ENCODE assay signal across 9 cellular contexts in genomic region chr19:4977299-4978174, GRCh38. TPM values are rescaled to one million over a fixed set of nuclear protein-coding genes. Genes with fewer than 3 reads are reported as not detected.
DNase-seq lines count a peak whose midpoint lies in the region; ATAC-seq and TF ChIP-seq lines count a peak whose summit lies in the region.
"Had no signal": no experiment of that assay in that cellular context is flagged by ENCODE, and none has a peak within 500 bp of the region (broad histone marks: within the 10 kb centered on the region; RNA-seq: fewer than 3 reads in every experiment).

No MANE protein-coding gene starts in this region.

- no peak for ATAC-seq in GM19023 (IDR thresholded peaks at IDR 0.05; ENCODE audit: unreplicated experiment)
- ATAC-seq in T-cell (replicated peaks in 1 of 4) = no peak

- H3K27me3 ChIP-seq in Peyer's patch (no peaks in the 10 kb centered on the region), prostate gland (replicated peaks; ENCODE audit: insufficient read depth) (no peaks in the 10 kb centered on the region)

- H3K4me1 Mint-ChIP-seq in CD14-positive monocyte (peaks cover 67% of the 10 kb centered on the region), T-cell (peaks cover 30 to 35% (median 35%) of the 10 kb centered on the region in 3 donors)

- intact Hi-C loops in CD14-positive monocyte (cut with micrococcal nuclease) (loop anchor here (5.0 to 10.0 kb wide), 3 partner anchors 63 to 103 kb away; no protein-coding TSS in a partner anchor), prostate gland (cut with DNase I) (no loop called here)

- H3K36me3 Mint-ChIP-seq in CD14-positive monocyte (peaks cover 20 to 32% of the 10 kb centered on the region in 2 donors), T-cell (peaks cover 13% of the 10 kb centered on the region)
- H3K36me3 Mint-ChIP-seq: activated naive CD4-positive, alpha-beta T cell treated with anti-CD3 and anti-CD28 coated beads, Interleukin-2, amount 50 U/mL, for 24 hours had no signal

- WGBS in prostate gland = 42% methylated on average over 31 of the region's 36 CpGs

- H3K27ac ChIP-seq in Peyer's patch (peak overlapping the region; percentile 43 to 82 (median 56)), prostate gland (peak overlapping the region; percentile 90 to 92)

- H3K4me3 ChIP-seq in Peyer's patch (no peak overlapping the region), foreskin fibroblast (ENCODE audit: low read depth in 1 of 2, low read length in 2 of 2) (no peak overlapping the region), prostate gland (peak overlapping the region in 1 of 2 donors; percentile 19)

- H3K27me3 Mint-ChIP-seq in CD14-positive monocyte (ENCODE audit: low read depth in 3 of 3) (peaks cover 0 to 3% (median 0%) of the 10 kb centered on the region in 3 donors), T-cell (no peaks in the 10 kb centered on the region)
- H3K27me3 Mint-ChIP-seq: activated naive CD4-positive, alpha-beta T cell treated with anti-CD3 and anti-CD28 coated beads, Interleukin-2, amount 50 U/mL, for 24 hours had no signal

- POLR2A ChIA-PET in T-cell (lab: Charles Lee) = no interaction called here

- peaks cover 0 to 51% (median 0%) of the 10 kb centered on the region in 4 donors for H3K4me1 ChIP-seq in Peyer's patch
- H3K4me1 ChIP-seq in prostate gland (replicated peaks) = peaks cover 32% of the 10 kb centered on the region

- H3K9me3 Mint-ChIP-seq in CD14-positive monocyte (peaks cover 0 to 2% (median 0%) of the 10 kb centered on the region in 7 donors), T-cell (no peaks in the 10 kb centered on the region)
- H3K9me3 Mint-ChIP-seq: activated naive CD4-positive, alpha-beta T cell treated with anti-CD3 and anti-CD28 coated beads, Interleukin-2, amount 50 U/mL, for 24 hours had no signal

- H3K9me3 ChIP-seq in Peyer's patch (no peaks in the 10 kb centered on the region), prostate gland (no peaks in the 10 kb centered on the region)

- DNase-seq in CD14-positive monocyte (ENCODE audit: low spot score) (no peak), Peyer's patch (no peak), foreskin fibroblast (peak; percentile 86 to 95), prostate gland (ENCODE audit: low spot score) (no peak), NCI-H187 treated with DMSO at 0.1 percent for 48 hours (lab: John Stamatoyannopoulos, UW) (no peak), SHP77 treated with DMSO at 0.1 percent for 48 hours (lab: John Stamatoyannopoulos, UW) (no peak), T-cell (no peak)

- H3K36me3 ChIP-seq in Peyer's patch (no peaks in the 10 kb centered on the region), prostate gland (no peaks in the 10 kb centered on the region)

- CTCF ChIA-PET in T-cell (lab: Charles Lee) = no interaction called here

- H3K27ac Mint-ChIP-seq in CD14-positive monocyte = peak overlapping the region; percentile 98 to 99 (median 99)
- no peak overlapping the region for H3K27ac Mint-ChIP-seq in T-cell
- H3K27ac Mint-ChIP-seq: activated naive CD4-positive, alpha-beta T cell treated with anti-CD3 and anti-CD28 coated beads, Interleukin-2, amount 50 U/mL, for 24 hours had no signal

- TF ChIP-seq POLR2A in Peyer's patch (IDR thresholded peaks at IDR 0.05) (no peak), prostate gland (IDR thresholded peaks at IDR 0.05) (no peak)

- H3K4me3 Mint-ChIP-seq in CD14-positive monocyte = no peak overlapping the region
- no peak overlapping the region for H3K4me3 Mint-ChIP-seq in T-cell
- H3K4me3 Mint-ChIP-seq: activated naive CD4-positive, alpha-beta T cell treated with anti-CD3 and anti-CD28 coated beads, Interleukin-2, amount 50 U/mL, for 24 hours had no signal

- TF ChIP-seq CTCF in CD14-positive monocyte (IDR thresholded peaks at IDR 0.05) (no peak), Peyer's patch (IDR thresholded peaks at IDR 0.05) (no peak), foreskin fibroblast (IDR thresholded peaks at IDR 0.05; ENCODE audit: low read depth, low read length) (no peak), prostate gland (IDR thresholded peaks at IDR 0.05) (peak in 1 of 4 experiments; percentile 6)

RNA-seq across cellular contexts. Expression of gene KDM4B, which starts 8.6 kb away (rescaled TPM):
- 10 to 100 TPM in 1 of 2 donors, 1 to 10 TPM in 1; 6.4 to 12.7 TPM for polyA plus RNA-seq in CD14-positive monocyte
- 10 to 100 TPM; 28.7 to 75.1 (median 46.1) TPM for total RNA-seq in Peyer's patch
- 100 to 1,000 TPM in 1 of 2 donors, 10 to 100 TPM in 1; 74.6 to 136 TPM for total RNA-seq in prostate gland
- 10 to 100 TPM; 44.6 to 59.2 (median 47.8) TPM for total RNA-seq in T-cell

Comparison
In these comparisons a context has a peak if more than half of its experiments do, and no peak if none do; other contexts are left out.
1. DNase-seq: peak in foreskin fibroblast (2 of 2); none in CD14-positive monocyte (single experiment), Peyer's patch (0 of 3), prostate gland (single experiment), NCI-H187 treated with DMSO at 0.1 percent for 48 hours (single experiment), SHP77 treated with DMSO at 0.1 percent for 48 hours (single experiment) and T-cell (0 of 34).
2. H3K27ac Mint-ChIP-seq: peak in CD14-positive monocyte (7 of 7); none in T-cell (0 of 2).